ENCODE assay signal across 23 cellular contexts in genomic region chr19:1145635-1146417, GRCh38.
"Had no signal": no experiment of that assay in that cellular context is flagged by ENCODE, and none has a peak within 500 bp of the region (broad histone marks: within the 10 kb centered on the region; RNA-seq: fewer than 3 reads in every experiment).

No MANE protein-coding gene starts in this region.

- H3K4me3 Mint-ChIP-seq: activated CD4-positive, alpha-beta memory T cell treated with anti-CD3 and anti-CD28 coated beads for 36 hours; activated CD4-positive, alpha-beta T cell treated with anti-CD3 and anti-CD28 coated beads for 36 hours; activated T-helper 1 cell treated with anti-CD3 and anti-CD28 coated beads, Interleukin-12 subunit alpha, Interleukin-12 subunit beta, Interleukin-2, Interleukin-4 antibody, amounts not matched to agents 30 ng/mL and 10 ng/mL and 1 ng/mL, durations not matched to agents 14 hours and 24 hours and 36 hours; naive B cell; neural progenitor cell; stimulated activated memory B cell treated with anti-CD40 and anti-IgM and Interleukin-4, amounts not matched to agents 10 μg/mL and 1 μg/mL and 100 μg/mL, for 72 hours; type B pancreatic cell had no signal

- DNase-seq: activated CD4-positive, alpha-beta memory T cell treated with anti-CD3 and anti-CD28 coated beads for 36 hours; activated CD4-positive, alpha-beta T cell treated with anti-CD3 and anti-CD28 coated beads for 36 hours; activated gamma-delta T cell treated with Interleukin-2 at 50 U/mL for 16 hours; activated T-cell treated with anti-CD3 and anti-CD28 coated beads for 4 hours; adrenal gland; effector CD8-positive, alpha-beta T cell; esophagus squamous epithelium; left cardiac atrium; mesenchymal stem cell; mucosa of descending colon; naive B cell; ovary; stimulated activated CD4-positive, alpha-beta T cell treated with anti-CD3 and anti-CD28 coated beads, Interleukin-4, amount 100 ng/mL, for 24 hours; testis had no signal

- H3K27me3 Mint-ChIP-seq: activated CD4-positive, alpha-beta memory T cell treated with anti-CD3 and anti-CD28 coated beads for 36 hours; activated CD4-positive, alpha-beta T cell treated with anti-CD3 and anti-CD28 coated beads for 36 hours; naive B cell; stimulated activated memory B cell treated with anti-CD40 and anti-IgM and Interleukin-4, amounts not matched to agents 10 μg/mL and 1 μg/mL and 100 μg/mL, for 72 hours; type B pancreatic cell had no signal

- H3K9ac ChIP-seq: neural progenitor cell had no signal

- H3K27me3 ChIP-seq: adrenal gland, esophagus squamous epithelium, neural progenitor cell, ovary, testis had no signal

- H3K9me3 ChIP-seq: adrenal gland, esophagus squamous epithelium, mucosa of descending colon, ovary, testis had no signal

- H3K27ac ChIP-seq: ovary, testis had no signal

- ATAC-seq: activated CD4-positive, alpha-beta T cell treated with anti-CD3 and anti-CD28 coated beads for 36 hours; activated naive CD4-positive, alpha-beta T cell treated with anti-CD3 and anti-CD28 coated beads, Interleukin-2, amount 50 U/mL, for 72 hours; left cardiac atrium; mucosa of descending colon; sciatic nerve; stimulated activated memory B cell treated with anti-CD40 and anti-IgM and Interleukin-4, amounts not matched to agents 10 μg/mL and 1 μg/mL and 100 μg/mL, for 72 hours had no signal

- H3K9me3 Mint-ChIP-seq: activated CD4-positive, alpha-beta memory T cell treated with anti-CD3 and anti-CD28 coated beads for 36 hours; type B pancreatic cell had no signal

- H3K27ac Mint-ChIP-seq: activated CD4-positive, alpha-beta memory T cell treated with anti-CD3 and anti-CD28 coated beads for 36 hours; activated CD4-positive, alpha-beta T cell treated with anti-CD3 and anti-CD28 coated beads for 36 hours; neural progenitor cell; type B pancreatic cell had no signal

- H2AFZ ChIP-seq: neural progenitor cell had no signal

- FAIRE-seq: astrocyte, bronchial epithelial cell, islet of Langerhans had no signal

- H3K4me3 ChIP-seq: adrenal gland, esophagus squamous epithelium, mucosa of descending colon, neural progenitor cell, ovary, testis had no signal

- H3K4me2 ChIP-seq: neural progenitor cell had no signal

- H3K36me3 ChIP-seq: neural progenitor cell, ovary had no signal
